8 cellular contexts compared by ENCODE assay signal in genomic region chr14:23969433-23970282, GRCh38. TPM values are rescaled to one million over a fixed set of nuclear protein-coding genes. Genes with fewer than 3 reads are reported as not detected.
DNase-seq lines count a peak whose midpoint lies in the region; ATAC-seq lines count a peak whose summit lies in the region.
"Not testable (repeated sequence)": the region's sequence is repeated elsewhere in the genome, so short reads cannot be mapped to it uniquely, and the experiment has no call there.

No MANE protein-coding gene starts in this region.

- H3K4me2 ChIP-seq in BLaER1 treated with 17β-estradiol and CSF1 and Interleukin-3, amounts not matched to agents 10 nM and 100 nM, result peak overlapping the region; percentile 54 to 77 (median 66); a peak in 21 of 22 replicates

- H3K4me3 ChIP-seq in BLaER1 treated with 17β-estradiol and CSF1 and Interleukin-3, amounts not matched to agents 10 nM and 100 nM, result peak overlapping the region in 6 of 10 experiments; percentile 18 to 50 (median 33); a peak in 7 of 20 replicates
- H3K4me3 ChIP-seq in mucosa of rectum (ENCODE audit: low read length in 2 of 2), result peak overlapping the region; percentile 35 to 37

- H3K27me3 Mint-ChIP-seq in T-helper 17 cell, result not testable (repeated sequence)

- peak; percentile 65 for ATAC-seq in GM21360 (IDR thresholded peaks at IDR 0.05; ENCODE audit: unreplicated experiment)
- ATAC-seq in HG03521 (IDR thresholded peaks at IDR 0.05; ENCODE audit: unreplicated experiment), result peak; percentile 44
- peak; percentile 85 for ATAC-seq in T-helper 17 cell
- peak; percentile 85 for ATAC-seq in esophagus mucosa

- not testable (repeated sequence) for H3K36me3 ChIP-seq in BLaER1 treated with 17β-estradiol and CSF1 and Interleukin-3, amounts not matched to agents 10 nM and 100 nM; mucosa of rectum (ENCODE audit: control insufficient read depth in 2 of 2, insufficient read depth in 2 of 2, low read length in 2 of 2)

- H3K4me1 ChIP-seq in BLaER1 treated with 17β-estradiol and CSF1 and Interleukin-3, amounts not matched to agents 10 nM and 100 nM, result peaks cover 0 to 24% (median 14%) of the 10 kb centered on the region in 10 experiments; a peak in 13 of 20 replicates
- H3K4me1 ChIP-seq in mucosa of rectum (ENCODE audit: control insufficient read depth in 2 of 2, insufficient read depth in 2 of 2, low read length in 2 of 2), result not testable (repeated sequence)

- H3K27me3 ChIP-seq in BLaER1 treated with 17β-estradiol and CSF1 and Interleukin-3, amounts not matched to agents 10 nM and 100 nM; mucosa of rectum (ENCODE audit: control insufficient read depth in 2 of 2, insufficient read depth in 2 of 2, low read length in 2 of 2): not testable (repeated sequence)

- DNase-seq in T-helper 17 cell, result peak; percentile 27 to 45 (median 31)
- peak; percentile 22 to 51 (median 34) for DNase-seq in activated naive CD4-positive, alpha-beta T cell (lab: John Stamatoyannopoulos, UW)
- DNase-seq in stimulated activated CD4-positive, alpha-beta T cell treated with anti-CD3 and anti-CD28 coated beads, Interleukin-4, amount 100 ng/mL, for 1 hour, result peak; percentile 68

- H3K9me3 ChIP-seq in BLaER1 treated with 17β-estradiol and CSF1 and Interleukin-3, amounts not matched to agents 10 nM and 100 nM (replicated peaks in 1 of 11); T-helper 17 cell (ENCODE audit: control insufficient read depth, low read length, poor library complexity, severe bottlenecking); mucosa of rectum (ENCODE audit: control insufficient read depth in 2 of 2, low read length in 2 of 2): not testable (repeated sequence)

- H3K9ac ChIP-seq in BLaER1 treated with 17β-estradiol and CSF1 and Interleukin-3, amounts not matched to agents 10 nM and 100 nM, result peak overlapping the region in 5 of 11 experiments; percentile 19 to 44 (median 33); a peak in 2 of 22 replicates
- peak overlapping the region in 1 of 2 donors; percentile 57 for H3K9ac ChIP-seq in mucosa of rectum (ENCODE audit: low read depth in 1 of 2, low read length in 2 of 2)

- not testable (repeated sequence) for H4K20me1 ChIP-seq in BLaER1 treated with 17β-estradiol and CSF1 and Interleukin-3, amounts not matched to agents 10 nM and 100 nM

- not testable (repeated sequence) for H3K4me1 Mint-ChIP-seq in T-helper 17 cell

- H3K27ac ChIP-seq in BLaER1 treated with 17β-estradiol and CSF1 and Interleukin-3, amounts not matched to agents 10 nM and 100 nM; mucosa of rectum (ENCODE audit: low read depth in 2 of 2, low read length in 2 of 2): not testable (repeated sequence)

- H3K27ac Mint-ChIP-seq in T-helper 17 cell, result not testable (repeated sequence)

- not testable (repeated sequence) for H3K4me3 Mint-ChIP-seq in T-helper 17 cell

- H3K36me3 Mint-ChIP-seq in T-helper 17 cell (ENCODE audit: low read depth), result not testable (repeated sequence)

RNA-seq across cellular contexts. Expression of gene DHRS4, which starts 16.1 kb away (rescaled TPM):
- total RNA-seq in T-helper 17 cell, result 10 to 100 TPM in 1 of 2 donors, 1 to 10 TPM in 1; 7.6 to 13.4 TPM
- 22.2 TPM for total RNA-seq in esophagus mucosa

RNA-seq across cellular contexts. Expression of gene DHRS4L2, which starts 19.1 kb away (rescaled TPM):
- total RNA-seq in T-helper 17 cell (1 to 10 TPM; 9.9 to 10.0 TPM), esophagus mucosa (28.8 TPM)
